In the genomic region with DNA sequence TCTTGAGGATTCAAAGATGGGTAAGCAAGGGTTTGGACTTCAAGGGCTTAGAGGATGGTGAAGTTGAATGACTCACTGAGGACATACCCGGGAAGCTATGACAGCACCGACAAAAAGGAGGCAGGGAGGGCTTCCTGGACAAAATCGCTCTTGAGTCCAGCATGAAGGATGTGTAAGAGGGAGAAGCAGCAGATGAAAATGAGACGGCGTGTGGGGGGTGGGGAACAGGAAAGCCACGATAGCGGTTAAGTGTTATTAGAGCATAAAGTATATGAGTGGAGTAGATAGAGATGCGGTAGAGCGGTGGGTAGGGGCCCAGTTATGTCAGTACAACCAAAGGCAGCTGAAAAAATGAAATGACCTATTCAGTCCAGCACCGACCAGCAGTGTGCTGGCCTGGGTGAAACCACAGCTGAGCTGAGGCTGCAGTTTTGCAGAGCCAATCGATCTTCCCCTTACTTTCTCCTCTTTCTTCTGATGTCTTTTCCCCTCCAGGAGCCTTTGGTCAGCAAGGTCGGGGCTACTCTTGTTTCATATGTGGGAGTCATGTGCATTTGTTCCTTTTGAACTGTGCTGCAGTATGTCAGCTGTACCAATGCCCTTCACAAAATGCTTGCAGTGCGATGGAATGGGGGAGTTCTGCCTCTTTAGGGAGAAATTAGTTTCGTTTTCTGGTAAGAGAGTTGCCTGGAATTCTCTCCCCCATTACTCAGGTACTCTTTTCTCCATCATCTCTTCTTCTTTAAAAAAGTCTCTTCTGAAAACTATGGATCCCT, we compare ENCODE assay signal across 9 cellular contexts. TPM values are rescaled to one million over a fixed set of nuclear protein-coding genes. Genes with fewer than 3 reads are reported as not detected.
DNase-seq lines count a peak whose midpoint lies in the region; FAIRE-seq and TF ChIP-seq lines count a peak whose summit lies in the region.
"Had no signal": no experiment of that assay in that cellular context is flagged by ENCODE, and none has a peak within 500 bp of the region (broad histone marks: within the 10 kb centered on the region; RNA-seq: fewer than 3 reads in every experiment).

No MANE protein-coding gene starts in this region.

- no peak overlapping the region for H3K4me2 ChIP-seq in H1 (ENCODE audit: insufficient read depth in 1 of 2, low read depth in 2 of 2, low read length in 2 of 2)

- CTCF ChIA-PET in H1 (lab: Charles Lee; ENCODE audit: partially characterized antibody) = interaction anchor here (1.0 kb wide), 1 partner anchor 185 kb away, joined by 3 read pairs; no protein-coding TSS in a partner anchor

- no peak overlapping the region for H2AFZ ChIP-seq in H1 (ENCODE audit: low read length)

- H3K9ac ChIP-seq in H1 (replicated peaks in 1 of 4; ENCODE audit: extremely low read depth in 1 of 4, low read depth in 3 of 4, low read length in 3 of 4) = no peak overlapping the region

- H4K20me1 ChIP-seq in H1 (replicated peaks in 1 of 2; ENCODE audit: control insufficient read depth in 1 of 2, insufficient read depth in 2 of 2, low read length in 2 of 2) = no peaks in the 10 kb centered on the region

- no peak overlapping the region for H3K27ac ChIP-seq in H1 (ENCODE audit: low read depth, low read length)
- peak overlapping the region in 1 of 5 donors; percentile 15 for H3K27ac ChIP-seq in stomach

- no peak for TF ChIP-seq EP300 in H1 (IDR thresholded peaks at IDR 0.05; ENCODE audit: borderline replicate concordance in 1 of 2, low read depth in 2 of 2, low read length in 2 of 2)
- no peak for TF ChIP-seq EP300 in stomach (IDR thresholded peaks at IDR 0.05)

- POLR2A ChIA-PET in H1 (lab: Charles Lee; ENCODE audit: partially characterized antibody) = no interaction called here

- no peak overlapping the region for H2BK20ac ChIP-seq in H1 (ENCODE audit: low read length)

- H3K27me3 ChIP-seq in H1 (replicated peaks in 1 of 4; ENCODE audit: control insufficient read depth in 3 of 4, extremely low read depth in 1 of 4, insufficient read depth in 3 of 4, low read length in 3 of 4) (no peaks in the 10 kb centered on the region), stomach (no peaks in the 10 kb centered on the region)

- no peak for TF ChIP-seq RAD21 in H1 (IDR thresholded peaks at IDR 0.05 in 1 of 2, conservative IDR thresholded peaks at IDR 0.05 in 1 of 2; ENCODE audit: low read depth in 2 of 2, low read length in 2 of 2)

- H3K4me1 ChIP-seq in H1 (replicated peaks in 1 of 4; ENCODE audit: control insufficient read depth in 3 of 4, insufficient read depth in 4 of 4, low read length in 3 of 4) = peaks cover 2 to 4% (median 3%) of the 10 kb centered on the region in 4 experiments; a peak in 5 of 7 replicates
- peaks cover 4 to 41% (median 23%) of the 10 kb centered on the region in 4 donors for H3K4me1 ChIP-seq in stomach

- H2BK5ac ChIP-seq in H1 (ENCODE audit: low read depth, low read length) = no peak overlapping the region

- 86 to 100% methylated on average over 4 to 14 of the region's 14 CpGs for WGBS in H1 (ENCODE audit: extremely low coverage in 1 of 2, insufficient coverage in 1 of 2, insufficient read length in 1 of 2, insufficient replicate concordance in 2 of 2, low coverage in 1 of 2, low lambda C conversion rate in 2 of 2, missing lambda C conversion rate in 1 of 2), 2 experiments
- WGBS in stomach, 5 donors = 61 to 79% (median 73%) methylated on average over 14 of the region's 14 CpGs

- no peak for TF ChIP-seq CTCF in NB4 (IDR thresholded peaks at IDR 0.05; ENCODE audit: low read depth, low read length)
- TF ChIP-seq CTCF in H1 (IDR thresholded peaks at IDR 0.05; ENCODE audit: control extremely low read depth in 1 of 3, insufficient read depth in 1 of 3, low read depth in 1 of 3, low read length in 3 of 3) = no peak
- no peak for TF ChIP-seq CTCF in stomach (IDR thresholded peaks at IDR 0.05)

- H4K8ac ChIP-seq in H1 (ENCODE audit: extremely low read depth, insufficient read depth, low read length) = no peak overlapping the region

- no peak overlapping the region for H3K4ac ChIP-seq in H1 (replicated peaks; ENCODE audit: insufficient read length, low read depth, low read length)

- no peak overlapping the region for H4K91ac ChIP-seq in H1 (replicated peaks; ENCODE audit: insufficient read length, low read length)

- no peak for TF ChIP-seq POLR2A in NB4 (IDR thresholded peaks at IDR 0.05; ENCODE audit: extremely low read depth, insufficient read length)
- no peak for TF ChIP-seq POLR2A in H1 (IDR thresholded peaks at IDR 0.05; ENCODE audit: control extremely low read depth in 1 of 2, low read depth in 2 of 2, low read length in 2 of 2)
- TF ChIP-seq POLR2A in stomach (IDR thresholded peaks at IDR 0.05) = no peak

- H2BK120ac ChIP-seq in H1 (replicated peaks; ENCODE audit: low read depth, low read length) = no peak overlapping the region

- FAIRE-seq in H1 (lab: Jason Lieb, UNC) = no peak
- FAIRE-seq: frontal cortex had no signal

- H3K18ac ChIP-seq in H1 (ENCODE audit: extremely low read depth, low read length) = no peak overlapping the region

- H3K79me1 ChIP-seq in H1 (ENCODE audit: low read depth, low read length) = no peaks in the 10 kb centered on the region

- no peak overlapping the region for H4K5ac ChIP-seq in H1 (ENCODE audit: insufficient read length, low read depth, low read length)

- DNase-seq in ELR (ENCODE audit: low read depth) = peak; percentile 53
- peak; percentile 69 for DNase-seq in NB4 (ENCODE audit: low read depth)
- DNase-seq in H1 (ENCODE audit: low read depth in 1 of 2, low spot score in 2 of 2) = no peak
- peak; percentile 27 for DNase-seq in renal cortical epithelial cell (ENCODE audit: low read depth)
- DNase-seq in COLO668 (lab: John Stamatoyannopoulos, UW; ENCODE audit: unreplicated experiment) = no peak
- DNase-seq in GF-D8 (lab: John Stamatoyannopoulos, UW) = no peak
- no peak for DNase-seq in stomach
- DNase-seq: NCI-H526 treated with DMSO at 0.1 percent for 48 hours had no signal

- intact Hi-C loops in stomach (cut with DNase I; ENCODE audit: low total_unique reads) = no loop called here

- H2BK12ac ChIP-seq in H1 (ENCODE audit: low read depth, low read length) = no peak overlapping the region

- H2AK5ac ChIP-seq in H1 (ENCODE audit: low read depth, low read length) = 0 out of 2 replicates have a peak overlapping the region, but pooled peaks have one; percentile 27

- no peaks in the 10 kb centered on the region; the same call in 1 of the 2 replicates for H3K23me2 ChIP-seq in H1 (ENCODE audit: low read depth, low read length)

- no peak overlapping the region for H3K56ac ChIP-seq in H1 (replicated peaks; ENCODE audit: insufficient read length, low read depth, low read length)

- peaks cover 0 to 28% of the 10 kb centered on the region in 2 experiments; a peak in 2 of 4 replicates for H3K79me2 ChIP-seq in H1 (ENCODE audit: control insufficient read depth in 1 of 2, insufficient read depth in 2 of 2, low read length in 2 of 2)

- H3K36me3 ChIP-seq in H1 (ENCODE audit: control insufficient read depth in 2 of 4, insufficient read depth in 4 of 4, low read length in 3 of 4) (peaks cover 0 to 5% (median 2%) of the 10 kb centered on the region in 4 experiments; a peak in 3 of 8 replicates), stomach (no peaks in the 10 kb centered on the region)

- H3K9me3 ChIP-seq in H1 (ENCODE audit: insufficient read depth in 2 of 2, low read depth in 1 of 2, low read length in 1 of 2) = no peaks in the 10 kb centered on the region; a peak in 1 of 4 replicates
- no peaks in the 10 kb centered on the region for H3K9me3 ChIP-seq in stomach

- peak overlapping the region; percentile 59 for H3K4me3 ChIP-seq in NB4 (ENCODE audit: low read depth, low read length)
- H3K4me3 ChIP-seq in H1 (ENCODE audit: extremely low read depth in 1 of 4, insufficient read depth in 2 of 4, low read depth in 3 of 4, low read length in 4 of 4) = no peak overlapping the region
- H3K4me3 ChIP-seq in stomach = no peak overlapping the region

- no peak overlapping the region for H3K23ac ChIP-seq in H1 (ENCODE audit: insufficient read length)

- 0 out of 2 replicates have a peak overlapping the region, but pooled peaks have one; percentile 46 for H2BK15ac ChIP-seq in H1 (ENCODE audit: low read length)

- no peak overlapping the region for H3K14ac ChIP-seq in H1 (ENCODE audit: insufficient read length)

TF ChIP-seq in H1, 55 proteins besides CTCF, POLR2A, EP300 and RAD21:
- TF ChIP-seq SAP30 (IDR thresholded peaks at IDR 0.05; ENCODE audit: insufficient read depth, insufficient replicate concordance, low read length) (no peak), POLR2AphosphoS5 (IDR thresholded peaks at IDR 0.05; ENCODE audit: low read depth, low read length) (no peak)

RNA-seq across cellular contexts. Expression of a gene that starts 2.0 kb away (rescaled TPM):
- total RNA-seq in H1 (2021; fragmentation: NEBNext Ultra II Directional; extraction: Animal tissue kit (Norgen Biotek cat#: 25700)) = 15.5 and 17.0 TPM in 2 replicates
- polyA plus RNA-seq in H1 (2011; rRNA removed) = 3.8 and 8.6 TPM in 2 replicates
- 11.7 TPM for polyA plus RNA-seq in H1 (2011; cell fraction: cytosol; rRNA removed)
- polyA plus RNA-seq in H1 (2011; cell fraction: nucleus; rRNA removed) = 6.5 TPM
- 8.9 to 17.8 TPM (median 11.4 TPM) in 4 replicates for polyA plus RNA-seq in H1 (2012, experiment 1 of 2)
- polyA plus RNA-seq in H1 (2012, experiment 2 of 2) = 1.7 TPM
- polyA plus RNA-seq in H1 (2013, experiment 1 of 2) = 15.0 TPM
- polyA plus RNA-seq in H1 (2013, experiment 2 of 2) = 15.6 TPM
- polyA minus RNA-seq in H1 (2011; rRNA and poly(A)+ RNA removed) = 10.1 and 12.9 TPM in 2 replicates
- 2.3 TPM for polyA minus RNA-seq in H1 (2011; cell fraction: cytosol; rRNA and poly(A)+ RNA removed)
- polyA minus RNA-seq in H1 (2011; cell fraction: nucleus; rRNA and poly(A)+ RNA removed) = 30.7 TPM
- 6.9 and 9.8 TPM in 2 replicates for total RNA-seq in renal cortical epithelial cell
- 10 to 100 TPM in 3 of 5 donors, 1 to 10 TPM in 2; 4.3 to 30.1 (median 12.9) TPM for total RNA-seq in stomach
- 10 to 100 TPM in 1 of 3 donors, 1 to 10 TPM in 2; 5.1 to 12.6 (median 9.3) TPM for polyA plus RNA-seq in stomach

Comparison
In these comparisons a context has a peak if more than half of its experiments do, and no peak if none do; other contexts are left out.
1. DNase-seq: peak in ELR (single experiment), NB4 (single experiment) and renal cortical epithelial cell (single experiment); none in H1 (0 of 2), COLO668 (single experiment), GF-D8 (single experiment) and stomach (single experiment).